Comparison of ENCODE assay signal across 1 cellular context in genomic region chr9:79623799-79624721, GRCh38.
TF ChIP-seq lines count a peak whose summit lies in the region.

No MANE protein-coding gene starts in this region.

TF ChIP-seq in GM12878, 131 proteins besides CTCF, POLR2A, EP300 and RAD21 (continued from another document and continues in another):
- TF ChIP-seq BHLHE40 (IDR thresholded peaks at IDR 0.05; ENCODE audit: borderline replicate concordance in 1 of 2, low read depth in 2 of 2, low read length in 1 of 2) (peak in 1 of 2 experiments; percentile 27; a peak in 2 of 4 replicates), SIN3A (IDR thresholded peaks at IDR 0.05; ENCODE audit: low read depth, low read length) (no peak), TCF7 (IDR thresholded peaks at IDR 0.05; ENCODE audit: borderline replicate concordance) (no peak), ELK1 (IDR thresholded peaks at IDR 0.05; ENCODE audit: low read depth, low read length) (no peak; the same call in 1 of the 2 replicates), TCF12 (IDR thresholded peaks at IDR 0.05; ENCODE audit: low read depth, low read length) (0 out of 2 replicates have a peak, but pooled peaks have one; percentile 13), EZH2 (IDR thresholded peaks at IDR 0.05; ENCODE audit: borderline replicate concordance, control insufficient read depth, low read depth, low read length) (no peak), NBN (IDR thresholded peaks at IDR 0.05) (peak; percentile 92), RELB (IDR thresholded peaks at IDR 0.05; ENCODE audit: low read depth) (peak; percentile 86; the same call in 1 of the 2 replicates), WRNIP1 (IDR thresholded peaks at IDR 0.05; ENCODE audit: borderline replicate concordance, low read depth, low read length) (no peak), MYC (IDR thresholded peaks at IDR 0.05; ENCODE audit: insufficient read depth, insufficient read length, insufficient replicate concordance, low read length, severe bottlenecking) (no peak), BACH1 (IDR thresholded peaks at IDR 0.05; ENCODE audit: borderline replicate concordance) (peak; percentile 64; the same call in 1 of the 2 replicates), ZBTB11 (CRISPR knock-in tag; IDR thresholded peaks at IDR 0.05) (no peak), SMAD5 (IDR thresholded peaks at IDR 0.05; ENCODE audit: low read depth) (no peak), CREM (IDR thresholded peaks at IDR 0.05; ENCODE audit: low read depth) (peak; percentile 65; the same call in 1 of the 2 replicates), CBFB (IDR thresholded peaks at IDR 0.05; ENCODE audit: low read depth) (no peak), POU2F2 (IDR thresholded peaks at IDR 0.05; ENCODE audit: borderline replicate concordance, low read depth, low read length) (no peak), CHD4 (IDR thresholded peaks at IDR 0.05) (no peak), MLLT1 (IDR thresholded peaks at IDR 0.05) (peak; percentile 62), REST (IDR thresholded peaks at IDR 0.05; ENCODE audit: low read depth, low read length) (no peak), IRF3 (IDR thresholded peaks at IDR 0.05) (no peak), FOXM1 (IDR thresholded peaks at IDR 0.05; ENCODE audit: low read depth, low read length) (peak; percentile 56; the same call in 1 of the 2 replicates), RCOR1 (conservative IDR thresholded peaks at IDR 0.05; ENCODE audit: low read depth, low read length) (no peak), KLF5 (IDR thresholded peaks at IDR 0.05; ENCODE audit: partially characterized antibody) (no peak), ZBTB40 (IDR thresholded peaks at IDR 0.05; ENCODE audit: borderline replicate concordance) (no peak), RELA (IDR thresholded peaks at IDR 0.05; ENCODE audit: borderline replicate concordance, partially characterized antibody) (no peak), IKZF1 (conservative IDR thresholded peaks at IDR 0.05) (peak; percentile 95), SKIL (IDR thresholded peaks at IDR 0.05; ENCODE audit: low read depth, poor library complexity, severe bottlenecking) (peak; percentile 74), TCF3 (IDR thresholded peaks at IDR 0.05; ENCODE audit: borderline replicate concordance, insufficient read depth, low read depth, low read length) (no peak), NRF1 (conservative IDR thresholded peaks at IDR 0.05; ENCODE audit: low read depth, low read length) (no peak), PAX5 (IDR thresholded peaks at IDR 0.05; ENCODE audit: borderline replicate concordance, low read depth, low read length) (0 out of 2 replicates have a peak, but pooled peaks have one; percentile 19), IKZF2 (IDR thresholded peaks at IDR 0.05) (peak; percentile 93 to 95), HDGF (IDR thresholded peaks at IDR 0.05) (peak; percentile 79), CBX5 (IDR thresholded peaks at IDR 0.05; ENCODE audit: low read depth) (peak; percentile 65; the same call in 1 of the 2 replicates), SUPT20H (IDR thresholded peaks at IDR 0.05; ENCODE audit: borderline replicate concordance, control insufficient read depth, low read depth, low read length) (no peak), ESRRA (IDR thresholded peaks at IDR 0.05; ENCODE audit: low read length) (no peak), KAT2A (conservative IDR thresholded peaks at IDR 0.05; ENCODE audit: control insufficient read depth, low read depth, low read length) (no peak), NR2C1 (IDR thresholded peaks at IDR 0.05) (no peak), NR2F1 (conservative IDR thresholded peaks at IDR 0.05) (peak; percentile 99), YBX1 (IDR thresholded peaks at IDR 0.05) (no peak), MEF2A (IDR thresholded peaks at IDR 0.05; ENCODE audit: insufficient read depth, low read depth, low read length) (no peak)
